ENCODE assay signal across 8 cellular contexts in genomic region chr17:59851431-59852375, GRCh38. TPM values are rescaled to one million over a fixed set of nuclear protein-coding genes. Genes with fewer than 3 reads are reported as not detected.
DNase-seq lines count a peak whose midpoint lies in the region; ATAC-seq and TF ChIP-seq lines count a peak whose summit lies in the region.

No MANE protein-coding gene starts in this region.

- no peaks in the 10 kb centered on the region for H3K36me3 ChIP-seq in left lung
- no peaks in the 10 kb centered on the region for H3K36me3 ChIP-seq in testis (ENCODE audit: low read depth, missing control alignments)
- no peaks in the 10 kb centered on the region for H3K36me3 ChIP-seq in OCI-LY7 (ENCODE audit: insufficient read depth, low read length)

- CTCF ChIA-PET in activated CD4-positive, alpha-beta T cell treated with anti-CD3 and anti-CD28 coated beads, Interleukin-2, amount 10 ng/mL, durations not matched to agents 7 days and 5 days (lab: Charles Lee), result no interaction called here
- CTCF ChIA-PET in OCI-LY7 (lab: Charles Lee; ENCODE audit: unreplicated experiment), result no interaction called here

- POLR2A ChIA-PET in activated CD4-positive, alpha-beta T cell treated with anti-CD3 and anti-CD28 coated beads, Interleukin-2, amount 10 ng/mL, durations not matched to agents 7 days and 5 days (lab: Charles Lee), result no interaction called here
- POLR2A ChIA-PET in OCI-LY7 (lab: Charles Lee), result no interaction called here

- BruUV-seq in OCI-LY7 (replicated peaks; lab: Mats Ljungman, UMichigan), result no TSS peak

- peak overlapping the region; percentile 45 to 54 for H3K27ac ChIP-seq in left lung
- H3K27ac ChIP-seq in testis, result peak overlapping the region; percentile 38 to 39
- no peak overlapping the region for H3K27ac ChIP-seq in OCI-LY7 (ENCODE audit: low read depth, low read length, poor library complexity, severe bottlenecking)

- peaks cover 41 to 89% of the 10 kb centered on the region in 2 donors for H3K4me1 ChIP-seq in left lung
- H3K4me1 ChIP-seq in testis, result peaks cover 34% of the 10 kb centered on the region
- peaks cover 38% of the 10 kb centered on the region for H3K4me1 ChIP-seq in OCI-LY7 (ENCODE audit: insufficient read depth, low read length, poor library complexity, severe bottlenecking)

- H3K4me1 Mint-ChIP-seq in activated CD4-positive, alpha-beta T cell treated with anti-CD3 and anti-CD28 coated beads, Interleukin-2, amount 10 ng/mL, durations not matched to agents 7 days and 5 days, result peaks cover 60% of the 10 kb centered on the region

- H3K27me3 ChIP-seq in left lung (no peaks in the 10 kb centered on the region), testis (no peaks in the 10 kb centered on the region)

- H3K9me3 ChIP-seq in left lung (no peaks in the 10 kb centered on the region), testis (no peaks in the 10 kb centered on the region), OCI-LY7 (ENCODE audit: low read length) (no peaks in the 10 kb centered on the region)

- H3K4me2 ChIP-seq in OCI-LY7 (ENCODE audit: low read length), result no peak overlapping the region

- peaks cover 3% of the 10 kb centered on the region for H3K9me3 Mint-ChIP-seq in activated CD4-positive, alpha-beta T cell treated with anti-CD3 and anti-CD28 coated beads, Interleukin-2, amount 10 ng/mL, durations not matched to agents 7 days and 5 days

- H3K36me3 Mint-ChIP-seq in activated CD4-positive, alpha-beta T cell treated with anti-CD3 and anti-CD28 coated beads, Interleukin-2, amount 10 ng/mL, durations not matched to agents 7 days and 5 days (ENCODE audit: low read depth), result peaks cover 7% of the 10 kb centered on the region

- TF ChIP-seq CTCF in astrocyte of the cerebellum (IDR thresholded peaks at IDR 0.05; ENCODE audit: low read depth, low read length, missing control alignments), result no peak
- no peak for TF ChIP-seq CTCF in left lung (IDR thresholded peaks at IDR 0.05)
- no peak for TF ChIP-seq CTCF in testis (IDR thresholded peaks at IDR 0.05)
- no peak for TF ChIP-seq CTCF in OCI-LY7 (conservative IDR thresholded peaks at IDR 0.05; ENCODE audit: low read length)

- DNase-seq in activated CD4-positive, alpha-beta T cell treated with anti-CD3 and anti-CD28 coated beads, Interleukin-2, amount 10 ng/mL, durations not matched to agents 7 days and 5 days, result no peak
- DNase-seq in activated CD4-positive, alpha-beta T cell treated with anti-CD3 and anti-CD28 coated beads, Interleukin-2, amount 50 U/mL, for 48 hours, result no peak
- DNase-seq in astrocyte of the cerebellum (ENCODE audit: low read depth) (peak; percentile 80), left lung (peak in 1 of 2 donors; percentile 58), testis (peak; percentile 49), OCI-LY7 (ENCODE audit: low spot score) (no peak), SW 1271 (lab: John Stamatoyannopoulos, UW) (no peak)

- peaks cover 2% of the 10 kb centered on the region; the same call in 1 of the 2 replicates for H3K79me2 ChIP-seq in OCI-LY7 (ENCODE audit: insufficient read depth, low read depth, low read length)

- no peaks in the 10 kb centered on the region for H3K9me2 ChIP-seq in OCI-LY7 (ENCODE audit: insufficient read depth, low read length)

- no peak for TF ChIP-seq POLR2A in testis (IDR thresholded peaks at IDR 0.05)

- peak overlapping the region; percentile 73 for H3K27ac Mint-ChIP-seq in activated CD4-positive, alpha-beta T cell treated with anti-CD3 and anti-CD28 coated beads, Interleukin-2, amount 10 ng/mL, durations not matched to agents 7 days and 5 days

- WGBS in testis, 2 donors, result 41 to 48% methylated on average over 11 to 14 of the region's 14 CpGs

- H3K4me3 Mint-ChIP-seq in activated CD4-positive, alpha-beta T cell treated with anti-CD3 and anti-CD28 coated beads, Interleukin-2, amount 10 ng/mL, durations not matched to agents 7 days and 5 days, result no peak overlapping the region

- H2AFZ ChIP-seq in OCI-LY7 (ENCODE audit: low read length), result no peak overlapping the region

- no peaks in the 10 kb centered on the region for H4K20me1 ChIP-seq in OCI-LY7 (ENCODE audit: insufficient read depth, low read length)

- intact Hi-C loops in left lung (cut with DNase I), result no loop called here
- intact Hi-C loops in testis (cut with DNase I; ENCODE audit: low total_unique reads), result no loop called here
- intact Hi-C loops in OCI-LY7 (cut with micrococcal nuclease; ENCODE audit: unreplicated experiment), result no loop called here

- in situ Hi-C loops in astrocyte of the cerebellum (cut with HindIII; ENCODE audit: low sequenced_read_pairs), result no loop called here

- H3K27me3 Mint-ChIP-seq in activated CD4-positive, alpha-beta T cell treated with anti-CD3 and anti-CD28 coated beads, Interleukin-2, amount 10 ng/mL, durations not matched to agents 7 days and 5 days, result no peaks in the 10 kb centered on the region

- H3K4me3 ChIP-seq in astrocyte of the cerebellum (ENCODE audit: low read depth, low read length) (no peak overlapping the region), left lung (no peak overlapping the region), testis (no peak overlapping the region), OCI-LY7 (ENCODE audit: low read depth, low read length, poor library complexity, severe bottlenecking) (no peak overlapping the region)

- ATAC-seq in left lung (peak; percentile 1), GM21723 (IDR thresholded peaks at IDR 0.05; ENCODE audit: unreplicated experiment) (no peak)

RNA-seq across cellular contexts. Expression of gene TUBD1, which starts 41.0 kb away (rescaled TPM):
- 10 to 100 TPM; 12.3 to 13.8 TPM for total RNA-seq in activated CD4-positive, alpha-beta T cell treated with anti-CD3 and anti-CD28 coated beads, Interleukin-2, amount 10 ng/mL, durations not matched to agents 7 days and 5 days
- total RNA-seq in left lung (1 to 10 TPM; 7.4 to 8.5 TPM), testis (10 to 100 TPM; 12.9 to 13.9 TPM), OCI-LY7 (2022) (13.0 and 13.2 TPM in 2 replicates)
- polyA plus RNA-seq in testis (ENCODE audit: insufficient read depth, low read depth, low replicate concordance), result 7.8 TPM
- total RNA-seq in OCI-LY7 (2014; rRNA removed; shearing (Covaris generic)), result 8.6 and 11.5 TPM in 2 replicates

RNA-seq across cellular contexts. Expression of gene RPS6KB1, which starts 41.2 kb away (rescaled TPM):
- total RNA-seq in activated CD4-positive, alpha-beta T cell treated with anti-CD3 and anti-CD28 coated beads, Interleukin-2, amount 10 ng/mL, durations not matched to agents 7 days and 5 days, result 10 to 100 TPM; 46.7 to 50.3 TPM
- 10 to 100 TPM; 26.4 to 30.3 TPM for total RNA-seq in left lung
- 10 to 100 TPM; 44.5 to 46.1 TPM for total RNA-seq in testis
- 13.3 TPM for polyA plus RNA-seq in testis (ENCODE audit: insufficient read depth, low read depth, low replicate concordance)
- 31.1 and 43.7 TPM in 2 replicates for total RNA-seq in OCI-LY7 (2014; rRNA removed; shearing (Covaris generic))
- total RNA-seq in OCI-LY7 (2022), result 47.1 and 53.6 TPM in 2 replicates

Comparison
In these comparisons a context has a peak if more than half of its experiments do, and no peak if none do; other contexts are left out.
1. DNase-seq: peak in astrocyte of the cerebellum (single experiment) and testis (single experiment); none in activated CD4-positive, alpha-beta T cell treated with anti-CD3 and anti-CD28 coated beads, Interleukin-2, amount 10 ng/mL, durations not matched to agents 7 days and 5 days (single experiment), activated CD4-positive, alpha-beta T cell treated with anti-CD3 and anti-CD28 coated beads, Interleukin-2, amount 50 U/mL, for 48 hours (0 of 2), OCI-LY7 (single experiment) and SW 1271 (0 of 2).